In genomic region chr13:44435142-44435982, GRCh38 we compare ENCODE assay signal across 8 cellular contexts.
DNase-seq lines count a peak whose midpoint lies in the region; ATAC-seq and TF ChIP-seq lines count a peak whose summit lies in the region.

No MANE protein-coding gene starts in this region.

- in situ Hi-C loops in GM13976 (cut with MboI; ENCODE audit: low sequenced_read_pairs, unreplicated experiment): loop anchor here (5.0 to 10.0 kb wide), 2 partner anchors 383 to 531 kb away; no protein-coding TSS in a partner anchor
- in situ Hi-C loops in mammary epithelial cell (cut with MboI; ENCODE audit: low sequenced_read_pairs in 2 of 2): loop anchor here (5.0 to 10.0 kb wide), 5 partner anchors 123 to 531 kb away; no protein-coding TSS in a partner anchor

- H3K9me3 ChIP-seq in mammary epithelial cell (replicated peaks; ENCODE audit: insufficient read depth, low read length) (no peaks in the 10 kb centered on the region), iPS-15b (ENCODE audit: control insufficient read depth, insufficient read depth, low read length) (no peaks in the 10 kb centered on the region), sigmoid colon (no peaks in the 10 kb centered on the region)

- H3K9ac ChIP-seq in mammary epithelial cell (ENCODE audit: insufficient read depth, low read length) (peak overlapping the region; percentile 99), iPS-15b (ENCODE audit: low read depth, low read length) (peak overlapping the region; percentile 99)

- dilution Hi-C loops in mammary epithelial cell (cut with HindIII; ENCODE audit: low sequenced_read_pairs): loop anchor here (5.0 kb wide), 1 partner anchor 123 kb away; no protein-coding TSS in a partner anchor

- BruUV-seq in mammary epithelial cell (replicated peaks; lab: Mats Ljungman, UMichigan): TSS peak; percentile 94

- CTCF ChIA-PET in mammary epithelial cell (lab: Charles Lee; ENCODE audit: low non-redundant PET): interaction anchor here (0.6 kb wide), 1 partner anchor 405 kb away, joined by 4 read pairs; no protein-coding TSS in a partner anchor

- peak; percentile 87 for DNase-seq in GM13976 (ENCODE audit: low spot score)
- peak; percentile 97 for DNase-seq in NCI-H2227 treated with DMSO at 0.1 percent for 48 hours (lab: John Stamatoyannopoulos, UW)
- DNase-seq in mammary epithelial cell: peak; percentile 97
- peak; percentile 99 for DNase-seq in sigmoid colon

- no peak for TF ChIP-seq CTCF in GM13976 (IDR thresholded peaks at IDR 0.05; ENCODE audit: borderline replicate concordance, control extremely low read depth, extremely low read depth, insufficient read depth, missing control alignments)
- no peak for TF ChIP-seq CTCF in WI38 (IDR thresholded peaks at IDR 0.05; ENCODE audit: low read depth, low read length)
- TF ChIP-seq CTCF in mammary epithelial cell (conservative IDR thresholded peaks at IDR 0.05 in 1 of 2, IDR thresholded peaks at IDR 0.05 in 1 of 2; ENCODE audit: extremely low read depth in 1 of 2, insufficient read depth in 1 of 2, low read depth in 1 of 2, low read length in 2 of 2): no peak
- no peak for TF ChIP-seq CTCF in sigmoid colon (IDR thresholded peaks at IDR 0.05)

- H3K4me3 ChIP-seq in WI38 (ENCODE audit: low read depth, low read length) (peak overlapping the region; percentile 89), mammary epithelial cell (replicated peaks in 1 of 3; ENCODE audit: insufficient read depth in 1 of 3, low read depth in 2 of 3, low read length in 3 of 3) (peak overlapping the region; percentile 71 to 91 (median 88)), iPS-15b (ENCODE audit: low read depth, low read length) (peak overlapping the region; percentile 82), sigmoid colon (peak overlapping the region; percentile 64 to 86 (median 74))

- peak in 2 of 4 donors; percentile 64 to 66 for TF ChIP-seq EP300 in sigmoid colon (IDR thresholded peaks at IDR 0.05)

- H3K36me3 ChIP-seq in mammary epithelial cell (ENCODE audit: insufficient read depth, low read length): peaks cover 9% of the 10 kb centered on the region
- H3K36me3 ChIP-seq in iPS-15b (ENCODE audit: control insufficient read depth, insufficient read depth, low read length): peaks cover 12% of the 10 kb centered on the region
- H3K36me3 ChIP-seq in sigmoid colon: peaks cover 8 to 23% (median 10%) of the 10 kb centered on the region in 4 donors

- H3K27ac ChIP-seq in mammary epithelial cell (ENCODE audit: insufficient read depth, low read depth, low read length) (peak overlapping the region; percentile 97), sigmoid colon (peak overlapping the region; percentile 85 to 96 (median 92))

- peak; percentile 49 to 91 for TF ChIP-seq POLR2A in sigmoid colon (IDR thresholded peaks at IDR 0.05)

- 3% methylated on average over 29 of the region's 54 CpGs for WGBS in mammary epithelial cell (ENCODE audit: low coverage, missing lambda C conversion rate)
- 0 to 1% methylated on average over 54 of the region's 54 CpGs for WGBS in sigmoid colon, 2 donors

- intact Hi-C loops in mammary epithelial cell (cut with micrococcal nuclease): loop anchor here (1.0 kb wide), 1 partner anchor 122 kb away; no protein-coding TSS in a partner anchor
- intact Hi-C loops in sigmoid colon (cut with DNase I): loop anchor here (5.0 kb wide), 1 partner anchor 293 kb away; no protein-coding TSS in a partner anchor

- H3K4me1 ChIP-seq in mammary epithelial cell (ENCODE audit: insufficient read depth, low read length): peaks cover 19% of the 10 kb centered on the region
- peaks cover 13% of the 10 kb centered on the region for H3K4me1 ChIP-seq in iPS-15b (ENCODE audit: control insufficient read depth, insufficient read depth, low read length)
- H3K4me1 ChIP-seq in sigmoid colon: peaks cover 0 to 35% (median 18%) of the 10 kb centered on the region in 4 donors

- H3K4me2 ChIP-seq in mammary epithelial cell (ENCODE audit: insufficient read depth, low read depth, low read length): peak overlapping the region; percentile 96

- ATAC-seq in HG03108 (IDR thresholded peaks at IDR 0.05; ENCODE audit: unreplicated experiment): peak; percentile 48
- ATAC-seq in GM19324 (IDR thresholded peaks at IDR 0.05; ENCODE audit: low FRiP score, unreplicated experiment): no peak

- no peak overlapping the region for H2AFZ ChIP-seq in mammary epithelial cell (ENCODE audit: low read depth, low read length)

- peaks cover 30% of the 10 kb centered on the region for H3K79me2 ChIP-seq in mammary epithelial cell (ENCODE audit: insufficient read depth, low read length)

- no peaks in the 10 kb centered on the region for H4K20me1 ChIP-seq in mammary epithelial cell (ENCODE audit: insufficient read depth, low read length)

- H3K27me3 ChIP-seq in mammary epithelial cell (ENCODE audit: insufficient read depth, low read length) (no peaks in the 10 kb centered on the region), iPS-15b (ENCODE audit: control insufficient read depth, insufficient read depth, low read length) (no peaks in the 10 kb centered on the region), sigmoid colon (no peaks in the 10 kb centered on the region)
